ENCODE assay signal across 29 cellular contexts in the genomic region with DNA sequence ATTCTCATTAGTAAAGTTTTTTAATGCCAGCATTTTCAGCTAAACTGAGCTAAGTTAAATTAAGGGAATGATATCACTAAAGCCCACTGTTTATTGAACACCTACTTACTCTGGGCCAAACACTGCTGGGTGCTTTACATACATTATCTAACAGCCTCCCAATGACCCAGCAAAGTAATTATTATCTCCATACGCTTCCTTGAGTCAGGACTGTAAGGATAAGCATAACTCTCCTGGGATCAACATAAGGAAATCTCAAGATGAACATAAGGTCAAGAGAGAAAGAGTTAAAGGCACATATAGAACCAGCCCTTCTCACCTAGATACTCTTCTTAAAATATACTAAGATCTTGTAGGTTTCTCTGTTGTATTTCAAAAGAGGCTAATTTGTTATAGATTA. TPM values are rescaled to one million over a fixed set of nuclear protein-coding genes. Genes with fewer than 3 reads are reported as not detected.
"Had no signal": no experiment of that assay in that cellular context is flagged by ENCODE, and none has a peak within 500 bp of the region (broad histone marks: within the 10 kb centered on the region; RNA-seq: fewer than 3 reads in every experiment).

No MANE protein-coding gene starts in this region.

- H3K4me1 ChIP-seq: colonic mucosa, esophagus squamous epithelium, gastrocnemius medialis, left lung, lower lobe of right lung had no signal

- H3K36me3 Mint-ChIP-seq: mesothelial cell of epicardium had no signal

- H3K27ac ChIP-seq: colonic mucosa, epithelial cell of prostate, esophagus squamous epithelium, gastrocnemius medialis, heart right ventricle, left lung, lower lobe of right lung had no signal

- H3K27ac Mint-ChIP-seq: dendritic cell treated with granulocyte-macrophage colony-stimulating factor and Interleukin-4, amounts not matched to agents 40 ng/mL and 50 ng/mL, for 4 days; effector memory CD8-positive, alpha-beta T cell; endodermal cell; mesothelial cell of epicardium had no signal

- H3K9me3 ChIP-seq: colonic mucosa, esophagus squamous epithelium, gastrocnemius medialis, heart right ventricle, left lung, lower lobe of right lung, mucosa of descending colon had no signal

- H3K4me3 ChIP-seq: colonic mucosa, esophagus squamous epithelium, gastrocnemius medialis, heart right ventricle, left lung, lower lobe of right lung, mucosa of descending colon had no signal

- H3K27me3 Mint-ChIP-seq: dendritic cell treated with granulocyte-macrophage colony-stimulating factor and Interleukin-4, amounts not matched to agents 40 ng/mL and 50 ng/mL, for 4 days had no signal

- H3K27me3 ChIP-seq: colonic mucosa, esophagus squamous epithelium, gastrocnemius medialis had no signal

- H3K9me3 Mint-ChIP-seq: dendritic cell treated with granulocyte-macrophage colony-stimulating factor and Interleukin-4, amounts not matched to agents 40 ng/mL and 50 ng/mL, for 4 days; effector memory CD8-positive, alpha-beta T cell; endodermal cell; mesothelial cell of epicardium had no signal

- H3K36me3 ChIP-seq: colonic mucosa, esophagus squamous epithelium, gastrocnemius medialis, heart right ventricle, left lung, lower lobe of right lung had no signal

- FAIRE-seq: endometrium, islet of Langerhans, keratinocyte had no signal

- H3K4me3 Mint-ChIP-seq: dendritic cell treated with granulocyte-macrophage colony-stimulating factor and Interleukin-4, amounts not matched to agents 40 ng/mL and 50 ng/mL, for 4 days; effector memory CD8-positive, alpha-beta T cell; endodermal cell; mesothelial cell of epicardium had no signal

- DNase-seq: colonic mucosa; cortex of kidney; effector CD8-positive, alpha-beta T cell; effector memory CD8-positive, alpha-beta T cell; endodermal cell; erythroblast; esophagus squamous epithelium; foreskin fibroblast; foreskin melanocyte; gastrocnemius medialis; glutamatergic neuron; head of caudate nucleus; heart right ventricle; hippocampal formation; left cardiac atrium; left lung; left ventricle myocardium superior; lower lobe of right lung; mesenchymal stem cell; mucosa of descending colon had no signal

RNA-seq across cellular contexts. Expression of a gene that starts 13.7 kb away (rescaled TPM):
- total RNA-seq: chondrocyte, endodermal cell, kidney epithelial cell, mesothelial cell of epicardium, myocyte had no signal
